ENCODE assay signal across 1 cellular context in the genomic region with DNA sequence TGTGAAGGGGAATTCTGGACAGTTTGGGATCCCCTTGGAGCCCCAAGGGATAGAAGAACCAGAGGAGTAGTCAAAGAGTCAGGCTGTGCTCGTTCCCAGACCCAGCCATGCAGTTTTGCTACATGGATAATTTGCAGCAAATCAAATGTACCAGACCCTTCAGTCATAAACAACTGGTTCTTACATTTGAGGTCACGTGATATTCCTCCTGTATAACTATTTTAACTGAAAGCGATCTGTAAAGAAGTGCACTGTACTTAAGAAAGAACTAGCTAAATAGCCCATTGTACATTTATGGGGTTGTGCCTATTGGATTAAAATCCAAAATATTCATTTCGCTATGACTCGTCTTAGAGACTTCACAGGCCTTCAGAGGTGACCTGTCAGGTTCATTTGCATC.
TF ChIP-seq lines count a peak whose summit lies in the region.

No MANE protein-coding gene starts in this region.

TF ChIP-seq in HepG2, 621 proteins besides CTCF, POLR2A, EP300 and RAD21 (continued from another document):
- TF ChIP-seq ZNF883 (CRISPR knock-in tag; IDR thresholded peaks at IDR 0.05; ENCODE audit: not compliant biosample characterization) = no peak
- no peak for TF ChIP-seq ZFP36L2 (CRISPR knock-in tag; IDR thresholded peaks at IDR 0.05)
- no peak for TF ChIP-seq ZNF143 (CRISPR knock-in tag; IDR thresholded peaks at IDR 0.05)
- TF ChIP-seq RAD51 (IDR thresholded peaks at IDR 0.05; ENCODE audit: borderline replicate concordance) = peak; percentile 62; the same call in 1 of the 2 replicates
- no peak for TF ChIP-seq ZNF781 (CRISPR knock-in tag; IDR thresholded peaks at IDR 0.05; ENCODE audit: borderline replicate concordance, not compliant biosample characterization)
